31 cellular contexts compared by ENCODE assay signal in genomic region chr4:125370478-125370877, GRCh38. TPM values are rescaled to one million over a fixed set of nuclear protein-coding genes. Genes with fewer than 3 reads are reported as not detected.
"Had no signal": no experiment of that assay in that cellular context is flagged by ENCODE, and none has a peak within 500 bp of the region (broad histone marks: within the 10 kb centered on the region; RNA-seq: fewer than 3 reads in every experiment).

No MANE protein-coding gene starts in this region.

- H2AFZ ChIP-seq: parathyroid adenoma had no signal

- FAIRE-seq: urothelium cell line had no signal

- H3K4me3 ChIP-seq: ovary, psoas muscle, skin epidermis, smooth muscle cell, spleen, suprapubic skin, testis, tibial artery, upper lobe of left lung, vagina had no signal

- ATAC-seq: naive thymus-derived CD8-positive, alpha-beta T cell; natural killer cell treated with Interleukin-12 subunit alpha and Interleukin-12 subunit beta and Interleukin-15 and Interleukin-18, amount 100 ng/mL, for 72 hours; psoas muscle; sciatic nerve; stimulated activated memory B cell treated with anti-CD40 and anti-IgM and Interleukin-4, amounts not matched to agents 10 μg/mL and 1 μg/mL and 100 μg/mL, for 72 hours; stimulated activated naive CD8-positive, alpha-beta T cell treated with anti-CD3 and anti-CD28 coated beads, Interleukin-15, amount 100 ng/mL, for 72 hours; stimulated activated naive CD8-positive, alpha-beta T cell treated with anti-CD3 and anti-CD28 coated beads, Interleukin-15, Interleukin-2, amounts not matched to agents 100 U/mL and 50 U/mL, for 24 hours had no signal

- H3K36me3 ChIP-seq: neutrophil, ovary, spleen, suprapubic skin, tibial artery, upper lobe of left lung, vagina had no signal

- H3K27me3 ChIP-seq: neutrophil, ovary, spleen, suprapubic skin, testis, tibial artery, upper lobe of left lung, vagina had no signal

- H3K4me1 ChIP-seq: parathyroid adenoma, spleen, suprapubic skin, upper lobe of left lung, vagina had no signal

- H3K27ac ChIP-seq: neutrophil, ovary, parathyroid adenoma, psoas muscle, skin epidermis, spleen, suprapubic skin, testis, upper lobe of left lung, vagina had no signal

- H3K4me2 ChIP-seq: smooth muscle cell had no signal

- DNase-seq: naive thymus-derived CD8-positive, alpha-beta T cell; nephron progenitor cell; nucleus accumbens; ovary; posterior cingulate gyrus; psoas muscle; right cardiac atrium; spleen; stimulated activated CD4-positive, alpha-beta T cell treated with anti-CD3 and anti-CD28 coated beads, Interleukin-12 subunit alpha, Interleukin-12 subunit beta, amount 100 ng/mL, for 4 hours; stimulated activated CD4-positive, alpha-beta T cell treated with anti-CD3 and anti-CD28 coated beads, Interleukin-1b, Interleukin-23, amount 100 ng/mL, for 48 hours; stimulated activated CD4-positive, alpha-beta T cell treated with anti-CD3 and anti-CD28 coated beads, Interleukin-4, amount 100 ng/mL, for 1 hour; stimulated activated CD4-positive, alpha-beta T cell treated with anti-CD3 and anti-CD28 coated beads, Interleukin-4, amount 100 ng/mL, for 4 hours; stimulated activated CD8-positive, alpha-beta memory T cell treated with anti-CD3 and anti-CD28 coated beads, Interleukin-4, amount 100 ng/mL, for 48 hours; stimulated activated naive CD4-positive, alpha-beta T cell; stimulated activated naive CD8-positive, alpha-beta T cell treated with anti-CD3 and anti-CD28 coated beads, Interleukin-15, amount 100 ng/mL, for 72 hours; stimulated activated naive CD8-positive, alpha-beta T cell treated with anti-CD3 and anti-CD28 coated beads, Interleukin-15, Interleukin-2, amounts not matched to agents 100 U/mL and 50 U/mL, for 24 hours; substantia nigra; testis; tibial artery; trophoblast cell; upper lobe of left lung had no signal

- H3K9me3 ChIP-seq: neutrophil, ovary, suprapubic skin, testis, tibial artery, upper lobe of left lung, vagina had no signal

- H3K9ac ChIP-seq: parathyroid adenoma had no signal

RNA-seq across cellular contexts. Expression of gene FAT4, which starts 55.7 kb away (rescaled TPM):
- polyA plus RNA-seq: naive thymus-derived CD8-positive, alpha-beta T cell had no signal
